ENCODE assay signal across 15 cellular contexts in genomic region chr18:34999734-35000397, GRCh38. TPM values are rescaled to one million over a fixed set of nuclear protein-coding genes. Genes with fewer than 3 reads are reported as not detected.
A peak's percentile ranks its signal among the peaks of the same experiment; 100 is the strongest.
DNase-seq lines count a peak whose midpoint lies in the region; TF ChIP-seq lines count a peak whose summit lies in the region.
"Had no signal": no experiment of that assay in that cellular context is flagged by ENCODE, and none has a peak within 500 bp of the region (broad histone marks: within the 10 kb centered on the region; RNA-seq: fewer than 3 reads in every experiment).

No MANE protein-coding gene starts in this region.

- no peak overlapping the region for H3K4me2 ChIP-seq in parathyroid adenoma (ENCODE audit: low read length)

- H2AFZ ChIP-seq in parathyroid adenoma = peak overlapping the region; percentile 26

- H3K27ac ChIP-seq in parathyroid adenoma (no peak overlapping the region), prostate gland (no peak overlapping the region)
- H3K27ac ChIP-seq: epithelial cell of prostate had no signal

- H3K4me3 ChIP-seq in parathyroid adenoma (ENCODE audit: low read depth, low read length) = no peak overlapping the region
- H3K4me3 ChIP-seq in prostate gland = no peak overlapping the region

- H3K4me3 Mint-ChIP-seq in glutamatergic neuron (ENCODE audit: unreplicated experiment) = no peak overlapping the region

- no peaks in the 10 kb centered on the region for H3K79me2 ChIP-seq in parathyroid adenoma

- intact Hi-C loops in prostate gland (cut with DNase I) = loop anchor here (10.0 kb wide), 2 partner anchors 235 to 345 kb away; partner anchors contain the start of gene ZNF24

- peaks cover 5% of the 10 kb centered on the region for H3K9me3 Mint-ChIP-seq in glutamatergic neuron (ENCODE audit: unreplicated experiment)

- H3K36me3 ChIP-seq in parathyroid adenoma (ENCODE audit: control insufficient read depth, insufficient read depth, low read length) (no peaks in the 10 kb centered on the region), prostate gland (no peaks in the 10 kb centered on the region)

- H3K9ac ChIP-seq in parathyroid adenoma = no peak overlapping the region

- H3K4me1 ChIP-seq in parathyroid adenoma (no peaks in the 10 kb centered on the region), prostate gland (replicated peaks) (no peaks in the 10 kb centered on the region)

- no peaks in the 10 kb centered on the region for H3K27me3 Mint-ChIP-seq in glutamatergic neuron (ENCODE audit: unreplicated experiment)
- H3K27me3 Mint-ChIP-seq: progenitor cell of endocrine pancreas had no signal

- no peak for TF ChIP-seq POLR2A in prostate gland (IDR thresholded peaks at IDR 0.05)

- no peak for TF ChIP-seq CTCF in glutamatergic neuron (IDR thresholded peaks at IDR 0.05; ENCODE audit: partially characterized antibody, unreplicated experiment)
- no peak for TF ChIP-seq CTCF in parathyroid adenoma (IDR thresholded peaks at IDR 0.05)
- no peak for TF ChIP-seq CTCF in prostate gland (IDR thresholded peaks at IDR 0.05)

- peaks cover 4% of the 10 kb centered on the region for H3K4me1 Mint-ChIP-seq in glutamatergic neuron (ENCODE audit: low read depth, unreplicated experiment)

- H3K27me3 ChIP-seq in parathyroid adenoma (ENCODE audit: control insufficient read depth, insufficient read depth, low read length) = no peaks in the 10 kb centered on the region
- H3K27me3 ChIP-seq in prostate gland (replicated peaks; ENCODE audit: insufficient read depth) = no peaks in the 10 kb centered on the region

- peak; percentile 11 for DNase-seq in DMS 273 treated with DMSO at 0.1 percent for 48 hours (lab: John Stamatoyannopoulos, UW)
- DNase-seq in NCI-H524 treated with DMSO at 0.1 percent for 48 hours (lab: John Stamatoyannopoulos, UW) = peak; percentile 4
- DNase-seq in glutamatergic neuron = peak; percentile 35
- DNase-seq in SKM-1 (lab: John Stamatoyannopoulos, UW; ENCODE audit: unreplicated experiment) = no peak
- no peak for DNase-seq in GM19240 (ENCODE audit: insufficient read length, low spot score)
- no peak for DNase-seq in A172 (ENCODE audit: low spot score)
- no peak for DNase-seq in prostate gland (ENCODE audit: low spot score)
- DNase-seq: activated gamma-delta T cell treated with Interleukin-2 at 50 U/mL for 16 hours, aorta, GOT3, left cardiac atrium, NCI-H526 treated with DMSO at 0.1 percent for 48 hours had no signal

- H3K36me3 Mint-ChIP-seq in glutamatergic neuron (ENCODE audit: unreplicated experiment) = peaks cover 20% of the 10 kb centered on the region

- 76% methylated on average over 5 of the region's 5 CpGs for WGBS in prostate gland

- peak overlapping the region; percentile 59 for H3K27ac Mint-ChIP-seq in glutamatergic neuron (ENCODE audit: unreplicated experiment)
- H3K27ac Mint-ChIP-seq: progenitor cell of endocrine pancreas had no signal

- no peaks in the 10 kb centered on the region for H3K9me3 ChIP-seq in parathyroid adenoma (ENCODE audit: control insufficient read depth, low read length)
- no peaks in the 10 kb centered on the region for H3K9me3 ChIP-seq in prostate gland

RNA-seq across cellular contexts. Expression of gene MAPRE2, which starts 41.3 kb away (rescaled TPM):
- total RNA-seq in glutamatergic neuron (ENCODE audit: unreplicated experiment) (127 TPM), prostate gland (10 to 100 TPM; 16.1 to 17.2 TPM)
- total RNA-seq in A172 (2014; rRNA removed; shearing (Covaris generic)) = 23.1 and 33.5 TPM in 2 replicates

Comparison
In these comparisons a context has a peak if more than half of its experiments do, and no peak if none do; other contexts are left out.
1. DNase-seq: peak in DMS 273 treated with DMSO at 0.1 percent for 48 hours (single experiment), NCI-H524 treated with DMSO at 0.1 percent for 48 hours (single experiment) and glutamatergic neuron (single experiment); none in SKM-1 (single experiment), GM19240 (single experiment), A172 (single experiment) and prostate gland (single experiment).